18 cellular contexts compared by ENCODE assay signal in genomic region chr7:101174322-101174854, GRCh38. TPM values are rescaled to one million over a fixed set of nuclear protein-coding genes. Genes with fewer than 3 reads are reported as not detected.
DNase-seq lines count a peak whose midpoint lies in the region; ATAC-seq, FAIRE-seq and TF ChIP-seq lines count a peak whose summit lies in the region.
"Had no signal": no experiment of that assay in that cellular context is flagged by ENCODE, and none has a peak within 500 bp of the region (broad histone marks: within the 10 kb centered on the region; RNA-seq: fewer than 3 reads in every experiment).

No MANE protein-coding gene starts in this region.

- H3K9me3 Mint-ChIP-seq in T-helper 2 cell treated with Interferon-gamma antibody and Interleukin-4, amounts not matched to agents 5 μg/mL and 100 μg/mL, for 36 hours, result no peaks in the 10 kb centered on the region
- H3K9me3 Mint-ChIP-seq: neural crest cell had no signal

- BruUV-seq in K562 (replicated peaks; lab: Mats Ljungman, UMichigan), result TSS peak; percentile 100

- no peak for FAIRE-seq in K562 (lab: Jason Lieb, UNC)
- FAIRE-seq: A549 had no signal

- no peak overlapping the region for H4K8ac ChIP-seq in neuronal stem cell (ENCODE audit: low read depth, low read length)

- peaks cover 12% of the 10 kb centered on the region for H4K20me1 ChIP-seq in K562 (replicated peaks; ENCODE audit: control insufficient read depth, insufficient read depth, low read length)

- no peak overlapping the region for H4K91ac ChIP-seq in neuronal stem cell (ENCODE audit: low read depth, low read length, poor library complexity)

- H3K4me2 ChIP-seq in K562 (ENCODE audit: insufficient read depth, low read length) (peak overlapping the region; percentile 57; the same call in 1 of the 2 replicates), neuronal stem cell (ENCODE audit: insufficient read depth, low read length, poor library complexity, severe bottlenecking) (peak overlapping the region; percentile 60)

- H2BK15ac ChIP-seq in neuronal stem cell (ENCODE audit: low read length), result peak overlapping the region; percentile 93

- H2AFZ ChIP-seq in K562 (ENCODE audit: low read depth, low read length) (peak overlapping the region; percentile 92), neuronal stem cell (ENCODE audit: low read length) (no peak overlapping the region)

- peaks cover 1% of the 10 kb centered on the region for H3K9me1 ChIP-seq in K562 (ENCODE audit: control insufficient read depth, insufficient read depth, low read length)

- H3K4me1 ChIP-seq in K562 (replicated peaks in 1 of 2; ENCODE audit: control insufficient read depth in 2 of 2, insufficient read depth in 2 of 2, low read length in 2 of 2) (peaks cover 11 to 40% of the 10 kb centered on the region in 2 experiments), neuronal stem cell (ENCODE audit: control insufficient read depth in 2 of 2, insufficient read depth in 1 of 2, low read depth in 1 of 2, low read length in 2 of 2) (peaks cover 30 to 36% of the 10 kb centered on the region in 2 donors)

- H2BK5ac ChIP-seq in neuronal stem cell (ENCODE audit: low read length), result no peak overlapping the region

- H3K79me1 ChIP-seq in neuronal stem cell (ENCODE audit: low read depth, low read length), result no peaks in the 10 kb centered on the region

- TF ChIP-seq POLR2A in K562 (conservative IDR thresholded peaks at IDR 0.05), result peak; percentile 67

- H3K9ac ChIP-seq in K562 (ENCODE audit: insufficient read depth in 1 of 2, low read depth in 2 of 2, low read length in 2 of 2) (peak overlapping the region in 1 of 2 experiments; percentile 84; a peak in 1 of 4 replicates), neuronal stem cell (ENCODE audit: low read depth, low read length, poor library complexity) (no peak overlapping the region)

- TF ChIP-seq EP300 in K562 (IDR thresholded peaks at IDR 0.05; ENCODE audit: low read length), result no peak

- peaks cover 2% of the 10 kb centered on the region for H3K36me3 Mint-ChIP-seq in T-helper 2 cell treated with Interferon-gamma antibody and Interleukin-4, amounts not matched to agents 5 μg/mL and 100 μg/mL, for 36 hours (ENCODE audit: low read depth)

- H3K27ac ChIP-seq in K562 (ENCODE audit: extremely low read depth, low read depth, low read length), result no peak overlapping the region
- H3K27ac ChIP-seq in neuronal stem cell (replicated peaks; ENCODE audit: low read length), result no peak overlapping the region
- H3K27ac ChIP-seq: gastroesophageal sphincter, skin epidermis, tibial nerve had no signal

- H3K27me3 Mint-ChIP-seq in T-helper 2 cell treated with Interferon-gamma antibody and Interleukin-4, amounts not matched to agents 5 μg/mL and 100 μg/mL, for 36 hours (ENCODE audit: low read depth), result peaks cover 91% of the 10 kb centered on the region

- no peak for DNase-seq in T-helper 2 cell treated with Interferon-gamma antibody and Interleukin-4, amounts not matched to agents 5 μg/mL and 100 μg/mL, for 36 hours (ENCODE audit: low spot score)
- no peak for DNase-seq in T-helper 2 cell
- DNase-seq in NAMALWA (ENCODE audit: low spot score), result peak; percentile 45
- DNase-seq in K562 (ENCODE audit: extremely low read depth in 1 of 4, low spot score in 3 of 4), result peak in 1 of 4 experiments; percentile 42
- no peak for DNase-seq in neuronal stem cell (ENCODE audit: low spot score)
- DNase-seq in NCI-H2107 treated with DMSO at 0.1 percent for 48 hours (lab: John Stamatoyannopoulos, UW; ENCODE audit: unreplicated experiment), result no peak
- DNase-seq in GM10248 (ENCODE audit: extremely low spot score), result no peak
- DNase-seq: amniotic stem cell, DMS 273 treated with DMSO at 0.1 percent for 48 hours, NCI-H187 treated with DMSO at 0.1 percent for 48 hours had no signal

- peak overlapping the region; percentile 53 for H3K27ac Mint-ChIP-seq in T-helper 2 cell treated with Interferon-gamma antibody and Interleukin-4, amounts not matched to agents 5 μg/mL and 100 μg/mL, for 36 hours

- intact Hi-C loops in K562 (cut with micrococcal nuclease), result no loop called here

- no peaks in the 10 kb centered on the region for H3K79me2 ChIP-seq in K562 (ENCODE audit: control insufficient read depth, insufficient read depth, low read length)

- in situ Hi-C loops in K562 (cut with MboI), result no loop called here

- POLR2A ChIA-PET in K562 (lab: Yijun Ruan, JAX) (interaction anchor here (0.6 to 1.0 kb wide), 9 partner anchors 8 to 730 kb away, joined by 3 to 5 read pairs (median 4); partner anchors contain the start of gene VGF), GM10248 (lab: Yijun Ruan, JAX) (no interaction called here)

- H3K4me3 Mint-ChIP-seq in T-helper 2 cell treated with Interferon-gamma antibody and Interleukin-4, amounts not matched to agents 5 μg/mL and 100 μg/mL, for 36 hours, result peak overlapping the region; percentile 74
- H3K4me3 Mint-ChIP-seq: neural crest cell had no signal

- H3K4me3 ChIP-seq in K562 (no peak overlapping the region), neuronal stem cell (ENCODE audit: low read length in 2 of 2) (no peak overlapping the region)
- H3K4me3 ChIP-seq: gastroesophageal sphincter, skin epidermis had no signal

- peak overlapping the region; percentile 91 for H2AK5ac ChIP-seq in neuronal stem cell (ENCODE audit: low read depth, low read length)

- WGBS in K562 (ENCODE audit: insufficient coverage, low coverage, missing lambda C conversion rate), result 55% methylated on average over 27 of the region's 28 CpGs
- no CpG with 5 or more reads among the region's 28 CpGs for WGBS in neuronal stem cell (ENCODE audit: extremely low coverage in 2 of 2, insufficient read length in 2 of 2, insufficient replicate concordance in 1 of 2), 2 donors

- TF ChIP-seq CTCF in K562 (IDR thresholded peaks at IDR 0.05 in 2 of 3, conservative IDR thresholded peaks at IDR 0.05 in 1 of 3; ENCODE audit: insufficient read depth in 2 of 3, low read depth in 1 of 3, low read length in 3 of 3) (no peak), GM10248 (IDR thresholded peaks at IDR 0.05; ENCODE audit: control extremely low read depth, extremely low read depth, low read depth, missing control alignments) (no peak)

- no peaks in the 10 kb centered on the region for H3K9me3 ChIP-seq in K562 (replicated peaks; ENCODE audit: control insufficient read depth, insufficient read depth, low read depth, low read length)
- peaks cover 3 to 5% of the 10 kb centered on the region in 2 donors for H3K9me3 ChIP-seq in neuronal stem cell (replicated peaks in 1 of 2; ENCODE audit: control insufficient read depth in 2 of 2, insufficient read depth in 1 of 2, low read depth in 1 of 2, low read length in 2 of 2)
- H3K9me3 ChIP-seq: A549, gastroesophageal sphincter, tibial nerve had no signal

- H3K4me1 Mint-ChIP-seq in T-helper 2 cell treated with Interferon-gamma antibody and Interleukin-4, amounts not matched to agents 5 μg/mL and 100 μg/mL, for 36 hours (ENCODE audit: low read depth), result peaks cover 27% of the 10 kb centered on the region

- no peak for TF ChIP-seq RAD21 in K562 (CRISPR knock-in tag; conservative IDR thresholded peaks at IDR 0.05 in 1 of 2, IDR thresholded peaks at IDR 0.05 in 1 of 2)

- ATAC-seq in K562, result peak; percentile 32
- ATAC-seq in HG03354 (IDR thresholded peaks at IDR 0.05; ENCODE audit: poor library complexity, severe bottlenecking, unreplicated experiment), result no peak
- ATAC-seq: gastroesophageal sphincter had no signal

- peaks cover 39 to 49% of the 10 kb centered on the region in 2 experiments; a peak in 4 of 5 replicates for H3K27me3 ChIP-seq in K562 (ENCODE audit: control insufficient read depth in 2 of 2, insufficient read depth in 2 of 2, low read length in 2 of 2)
- H3K27me3 ChIP-seq in neuronal stem cell (ENCODE audit: control insufficient read depth in 3 of 3, insufficient read depth in 3 of 3, low read depth in 1 of 3, low read length in 3 of 3), result peaks cover 51 to 82% (median 81%) of the 10 kb centered on the region in 3 experiments

- H2BK12ac ChIP-seq in neuronal stem cell (ENCODE audit: low read length), result peak overlapping the region; percentile 63

- peak overlapping the region; percentile 21 for H3K14ac ChIP-seq in neuronal stem cell (ENCODE audit: low read length)

- peak overlapping the region; percentile 44 for H3K23ac ChIP-seq in neuronal stem cell (ENCODE audit: low read depth, low read length, poor library complexity)

- peak overlapping the region; percentile 59 for H3K18ac ChIP-seq in neuronal stem cell (ENCODE audit: low read length)

- H2BK120ac ChIP-seq in neuronal stem cell (ENCODE audit: low read depth, low read length), result no peak overlapping the region

- CTCF ChIA-PET in K562 (lab: Yijun Ruan, JAX; ENCODE audit: low intra/inter-chr PET ratio) (no interaction called here), GM10248 (lab: Yijun Ruan, JAX) (interaction anchor here (0.9 to 6.2 kb wide), 9 partner anchors 16 to 212 kb away, joined by 3 to 42 read pairs (median 4); no protein-coding TSS in a partner anchor)

- no peak overlapping the region for H3K4ac ChIP-seq in neuronal stem cell (ENCODE audit: low read length)

- H3K36me3 ChIP-seq in K562 (ENCODE audit: control insufficient read depth, insufficient read depth, low read length) (no peaks in the 10 kb centered on the region), neuronal stem cell (replicated peaks in 1 of 2; ENCODE audit: control insufficient read depth in 2 of 2, insufficient read depth in 2 of 2, low read length in 2 of 2) (no peaks in the 10 kb centered on the region)
- H3K36me3 ChIP-seq: gastroesophageal sphincter, tibial nerve had no signal

RNA-seq across cellular contexts. Expression of gene NAT16, which starts 5.7 kb away (rescaled TPM):
- total RNA-seq in K562 (2011; cell fraction: chromatin; rRNA removed; ENCODE audit: low replicate concordance), result not detected in 2 replicates
- total RNA-seq in K562 (2011; cell fraction: nucleolus; rRNA removed), result not detected in 2 replicates
- total RNA-seq in K562 (2011; cell fraction: nucleoplasm; rRNA removed), result not detected in 2 replicates
- not detected in 2 replicates for total RNA-seq in K562 (2014; rRNA removed)
- total RNA-seq in K562 (2014; rRNA removed; fragmentation: Illumina TruSeq; extraction: Trizol), result not detected in 2 replicates
- not detected in 2 replicates for total RNA-seq in K562 (2015; rRNA removed; fragmentation: Illumina TruSeq; extraction: Trizol)
- total RNA-seq in K562 (2021), result not detected in 2 replicates
- polyA plus RNA-seq in K562 (2011; rRNA removed), result not detected in 2 replicates
- polyA plus RNA-seq in K562 (2011; cell fraction: cytosol; rRNA removed), result not detected in 2 replicates
- polyA plus RNA-seq in K562 (2011; cell fraction: nucleus; rRNA removed), result 0.07 TPM in 1 of 2 replicates, not detected in the other
- 0.07 and 0.08 TPM in 2 replicates for polyA plus RNA-seq in K562 (2012)
- polyA plus RNA-seq in K562 (2014; fragmentation: Illumina TruSeq; extraction: Trizol), result not detected in 2 replicates
- polyA plus RNA-seq in K562 (2014; fragmentation: Nextera tagmentation; extraction: Ambion mirVana), result under 1 TPM in 1 of 2 experiments, not detected in 1; 0.04 TPM
- polyA plus RNA-seq in K562 (2014; rRNA removed), result not detected in 2 replicates
- polyA minus RNA-seq in K562 (2011; rRNA and poly(A)+ RNA removed), result not detected in 2 replicates
- polyA minus RNA-seq in K562 (2011; cell fraction: cytosol; rRNA and poly(A)+ RNA removed), result not detected in 2 replicates
- not detected in 2 replicates for polyA minus RNA-seq in K562 (2011; cell fraction: nucleus; rRNA and poly(A)+ RNA removed)
- polyA plus RNA-seq in neuronal stem cell (2013, experiment 1 of 2), result 1.4 TPM
- polyA plus RNA-seq in neuronal stem cell (2013, experiment 2 of 2), result 1.6 TPM
- total RNA-seq: gastroesophageal sphincter, H4, left colon, tibial nerve had no signal

RNA-seq across cellular contexts. Expression of gene VGF, which starts 9.0 kb away (rescaled TPM):
- total RNA-seq in K562 (2011; cell fraction: chromatin; rRNA removed; ENCODE audit: low replicate concordance), result 0.81 and 4.0 TPM in 2 replicates
- total RNA-seq in K562 (2011; cell fraction: nucleolus; rRNA removed), result 3.8 and 7.2 TPM in 2 replicates
- total RNA-seq in K562 (2011; cell fraction: nucleoplasm; rRNA removed), result 1.1 and 2.2 TPM in 2 replicates
- total RNA-seq in K562 (2014; rRNA removed) (1.8 and 2.8 TPM in 2 replicates), K562 (2014; rRNA removed; fragmentation: Illumina TruSeq; extraction: Trizol) (0.19 and 0.22 TPM in 2 replicates), K562 (2015; rRNA removed; fragmentation: Illumina TruSeq; extraction: Trizol) (0.40 and 0.45 TPM in 2 replicates), K562 (2021) (4.2 and 5.7 TPM in 2 replicates)
- polyA plus RNA-seq in K562 (2011; rRNA removed) (0.14 and 0.23 TPM in 2 replicates), K562 (2014; fragmentation: Illumina TruSeq; extraction: Trizol) (0.34 and 0.79 TPM in 2 replicates), K562 (2014; fragmentation: Nextera tagmentation; extraction: Ambion mirVana) (under 1 TPM; 0.03 to 0.08 TPM), K562 (2014; rRNA removed) (1.4 and 1.7 TPM in 2 replicates)
- polyA plus RNA-seq in K562 (2011; cell fraction: cytosol; rRNA removed), result 0.10 and 1.1 TPM in 2 replicates
- 0.65 and 2.1 TPM in 2 replicates for polyA plus RNA-seq in K562 (2011; cell fraction: nucleus; rRNA removed)
- polyA plus RNA-seq in K562 (2012), result 1.6 and 7.3 TPM in 2 replicates
- polyA minus RNA-seq in K562 (2011; rRNA and poly(A)+ RNA removed), result not detected in 2 replicates
- polyA minus RNA-seq in K562 (2011; cell fraction: cytosol; rRNA and poly(A)+ RNA removed), result 0.73 and 1.7 TPM in 2 replicates
- 0.89 and 0.94 TPM in 2 replicates for polyA minus RNA-seq in K562 (2011; cell fraction: nucleus; rRNA and poly(A)+ RNA removed)
- polyA plus RNA-seq in neuronal stem cell (2013, experiment 1 of 2), result 3.6 TPM
- polyA plus RNA-seq in neuronal stem cell (2013, experiment 2 of 2), result 3.9 TPM

RNA-seq across cellular contexts. Expression of gene AP1S1, which starts 20.1 kb away (rescaled TPM):
- 16.8 and 29.1 TPM in 2 replicates for total RNA-seq in K562 (2011; cell fraction: chromatin; rRNA removed; ENCODE audit: low replicate concordance)
- total RNA-seq in K562 (2011; cell fraction: nucleolus; rRNA removed), result 29.0 and 30.9 TPM in 2 replicates
- 25.1 and 27.9 TPM in 2 replicates for total RNA-seq in K562 (2011; cell fraction: nucleoplasm; rRNA removed)
- total RNA-seq in K562 (2014; rRNA removed), result 149 and 163 TPM in 2 replicates
- total RNA-seq in K562 (2014; rRNA removed; fragmentation: Illumina TruSeq; extraction: Trizol), result 68.6 and 77.7 TPM in 2 replicates
- total RNA-seq in K562 (2015; rRNA removed; fragmentation: Illumina TruSeq; extraction: Trizol), result 71.8 and 71.9 TPM in 2 replicates
- 89.4 and 91.2 TPM in 2 replicates for total RNA-seq in K562 (2021)
- polyA plus RNA-seq in K562 (2011; rRNA removed), result 113 and 121 TPM in 2 replicates
- 106 and 108 TPM in 2 replicates for polyA plus RNA-seq in K562 (2011; cell fraction: cytosol; rRNA removed)
- 56.4 and 60.9 TPM in 2 replicates for polyA plus RNA-seq in K562 (2011; cell fraction: nucleus; rRNA removed)
- polyA plus RNA-seq in K562 (2012), result 106 and 166 TPM in 2 replicates
- polyA plus RNA-seq in K562 (2014; fragmentation: Illumina TruSeq; extraction: Trizol), result 79.8 and 104 TPM in 2 replicates
- polyA plus RNA-seq in K562 (2014; fragmentation: Nextera tagmentation; extraction: Ambion mirVana), result 10 to 100 TPM in 1 of 2 experiments, 1 to 10 TPM in 1; 4.4 to 13.6 TPM
- polyA plus RNA-seq in K562 (2014; rRNA removed), result 125 and 188 TPM in 2 replicates
- 53.4 and 71.7 TPM in 2 replicates for polyA minus RNA-seq in K562 (2011; rRNA and poly(A)+ RNA removed)
- 25.1 and 29.0 TPM in 2 replicates for polyA minus RNA-seq in K562 (2011; cell fraction: cytosol; rRNA and poly(A)+ RNA removed)
- polyA minus RNA-seq in K562 (2011; cell fraction: nucleus; rRNA and poly(A)+ RNA removed), result 5.1 and 9.2 TPM in 2 replicates
- 50.8 TPM for polyA plus RNA-seq in neuronal stem cell (2013, experiment 1 of 2)
- polyA plus RNA-seq in neuronal stem cell (2013, experiment 2 of 2), result 51.6 TPM

RNA-seq across cellular contexts. Expression of gene MOGAT3, which starts 26.4 kb away (rescaled TPM):
- total RNA-seq in K562 (2011; cell fraction: chromatin; rRNA removed; ENCODE audit: low replicate concordance), result not detected in 2 replicates
- total RNA-seq in K562 (2011; cell fraction: nucleolus; rRNA removed), result not detected in 2 replicates
- not detected in 2 replicates for total RNA-seq in K562 (2011; cell fraction: nucleoplasm; rRNA removed)
- total RNA-seq in K562 (2014; rRNA removed) (not detected in 2 replicates), K562 (2014; rRNA removed; fragmentation: Illumina TruSeq; extraction: Trizol) (not detected in 2 replicates), K562 (2015; rRNA removed; fragmentation: Illumina TruSeq; extraction: Trizol) (not detected in 2 replicates), K562 (2021) (not detected in 2 replicates)
- polyA plus RNA-seq in K562 (2011; rRNA removed) (0.07 and 0.13 TPM in 2 replicates), K562 (2014; fragmentation: Illumina TruSeq; extraction: Trizol) (not detected in 2 replicates), K562 (2014; fragmentation: Nextera tagmentation; extraction: Ambion mirVana) (under 1 TPM; 0.07 to 0.17 TPM), K562 (2014; rRNA removed) (not detected in 2 replicates)
- not detected in 2 replicates for polyA plus RNA-seq in K562 (2011; cell fraction: cytosol; rRNA removed)
- 0.14 and 0.15 TPM in 2 replicates for polyA plus RNA-seq in K562 (2011; cell fraction: nucleus; rRNA removed)
- polyA plus RNA-seq in K562 (2012), result 0.03 TPM in 1 of 2 replicates, not detected in the other
- not detected in 2 replicates for polyA minus RNA-seq in K562 (2011; rRNA and poly(A)+ RNA removed)
- polyA minus RNA-seq in K562 (2011; cell fraction: cytosol; rRNA and poly(A)+ RNA removed), result not detected in 2 replicates
- polyA minus RNA-seq in K562 (2011; cell fraction: nucleus; rRNA and poly(A)+ RNA removed), result 0.56 TPM in 1 of 2 replicates, not detected in the other
- not detected for polyA plus RNA-seq in neuronal stem cell (2013, experiment 1 of 2)
- not detected for polyA plus RNA-seq in neuronal stem cell (2013, experiment 2 of 2)
- total RNA-seq: gastroesophageal sphincter, H4, neural crest cell, tibial nerve had no signal

RNA-seq across cellular contexts. Expression of gene PLOD3, which starts 43.0 kb away (rescaled TPM):
- total RNA-seq in K562 (2011; cell fraction: chromatin; rRNA removed; ENCODE audit: low replicate concordance), result 117 and 294 TPM in 2 replicates
- 263 and 303 TPM in 2 replicates for total RNA-seq in K562 (2011; cell fraction: nucleolus; rRNA removed)
- total RNA-seq in K562 (2011; cell fraction: nucleoplasm; rRNA removed), result 163 and 175 TPM in 2 replicates
- 42.1 and 53.8 TPM in 2 replicates for total RNA-seq in K562 (2014; rRNA removed)
- 23.5 and 24.1 TPM in 2 replicates for total RNA-seq in K562 (2014; rRNA removed; fragmentation: Illumina TruSeq; extraction: Trizol)
- 30.9 and 31.8 TPM in 2 replicates for total RNA-seq in K562 (2015; rRNA removed; fragmentation: Illumina TruSeq; extraction: Trizol)
- total RNA-seq in K562 (2021), result 101 and 103 TPM in 2 replicates
- polyA plus RNA-seq in K562 (2011; rRNA removed), result 19.3 and 33.5 TPM in 2 replicates
- polyA plus RNA-seq in K562 (2011; cell fraction: cytosol; rRNA removed), result 28.0 and 60.3 TPM in 2 replicates
- 72.9 and 130 TPM in 2 replicates for polyA plus RNA-seq in K562 (2011; cell fraction: nucleus; rRNA removed)
- polyA plus RNA-seq in K562 (2012), result 79.5 and 85.6 TPM in 2 replicates
- polyA plus RNA-seq in K562 (2014; fragmentation: Illumina TruSeq; extraction: Trizol), result 73.6 and 76.4 TPM in 2 replicates
- polyA plus RNA-seq in K562 (2014; fragmentation: Nextera tagmentation; extraction: Ambion mirVana), result 1 to 10 TPM; 2.8 to 5.9 TPM
- polyA plus RNA-seq in K562 (2014; rRNA removed), result 50.3 and 58.9 TPM in 2 replicates
- polyA minus RNA-seq in K562 (2011; rRNA and poly(A)+ RNA removed), result 15.7 and 23.9 TPM in 2 replicates
- 39.3 and 40.8 TPM in 2 replicates for polyA minus RNA-seq in K562 (2011; cell fraction: cytosol; rRNA and poly(A)+ RNA removed)
- polyA minus RNA-seq in K562 (2011; cell fraction: nucleus; rRNA and poly(A)+ RNA removed), result 31.4 and 32.4 TPM in 2 replicates
- 35.2 TPM for polyA plus RNA-seq in neuronal stem cell (2013, experiment 1 of 2)
- polyA plus RNA-seq in neuronal stem cell (2013, experiment 2 of 2), result 35.0 TPM
